17 cellular contexts compared by ENCODE assay signal in the genomic region with DNA sequence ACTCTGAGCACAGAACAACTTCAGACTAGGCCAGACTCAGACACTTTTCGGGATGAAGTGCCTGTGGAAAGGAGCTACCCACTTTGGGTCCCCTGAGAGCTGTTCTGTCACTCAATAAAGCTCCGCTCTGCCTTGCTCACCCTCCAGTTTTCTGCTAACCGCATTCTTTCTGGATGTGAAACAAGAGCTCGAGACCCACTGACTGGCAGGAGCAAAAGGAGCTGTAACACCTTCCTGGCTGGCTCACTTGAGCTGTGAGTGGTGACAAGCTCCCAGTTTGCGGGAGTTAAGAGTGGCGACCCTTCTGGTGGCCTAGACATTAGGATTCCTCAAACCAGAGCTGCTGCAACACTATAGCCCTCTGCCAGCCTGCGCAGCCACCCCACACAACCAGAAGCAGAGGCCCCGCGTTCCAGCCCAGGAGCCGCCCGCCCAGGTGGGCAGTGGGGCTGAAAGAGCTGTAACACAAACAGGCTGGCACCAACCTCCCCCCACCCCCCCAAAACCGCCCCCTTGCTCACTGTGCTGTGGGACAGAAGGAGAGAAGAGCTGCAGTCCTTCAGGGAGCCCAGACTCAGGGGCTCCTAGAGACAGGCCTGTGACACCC.
DNase-seq lines count a peak whose midpoint lies in the region; ATAC-seq, FAIRE-seq and TF ChIP-seq lines count a peak whose summit lies in the region.
"Had no signal": no experiment of that assay in that cellular context is flagged by ENCODE, and none has a peak within 500 bp of the region (broad histone marks: within the 10 kb centered on the region; RNA-seq: fewer than 3 reads in every experiment).

No MANE protein-coding gene starts in this region.

- H3K27me3 Mint-ChIP-seq in glutamatergic neuron (ENCODE audit: unreplicated experiment): no peaks in the 10 kb centered on the region
- H3K27me3 Mint-ChIP-seq: CD4-positive, alpha-beta memory T cell had no signal

- no peaks in the 10 kb centered on the region for H3K4me1 Mint-ChIP-seq in glutamatergic neuron (ENCODE audit: low read depth, unreplicated experiment)
- H3K4me1 Mint-ChIP-seq: CD4-positive, alpha-beta memory T cell had no signal

- no peak for TF ChIP-seq POLR2A in stomach (IDR thresholded peaks at IDR 0.05)

- TF ChIP-seq EP300 in stomach (IDR thresholded peaks at IDR 0.05): no peak

- H3K4me3 ChIP-seq in SJCRH30 (no peak overlapping the region), kidney (ENCODE audit: low read length in 2 of 2) (no peak overlapping the region), aorta (ENCODE audit: low read length in 2 of 2) (no peak overlapping the region), stomach (no peak overlapping the region)
- H3K4me3 ChIP-seq: A549 had no signal

- intact Hi-C loops in kidney (cut with DNase I) (no loop called here), posterior vena cava (cut with DNase I) (no loop called here), aorta (cut with DNase I) (no loop called here), stomach (cut with DNase I; ENCODE audit: low total_unique reads) (no loop called here)

- WGBS in aorta, 2 donors: 71 to 82% methylated on average over 12 of the region's 12 CpGs
- 85 to 90% (median 89%) methylated on average over 10 to 12 of the region's 12 CpGs for WGBS in stomach, 5 donors

- no peak for FAIRE-seq in kidney (lab: Jason Lieb, UNC)
- FAIRE-seq: A549, GM19239, H1 had no signal

- peaks cover 2% of the 10 kb centered on the region for H3K9me3 Mint-ChIP-seq in glutamatergic neuron (ENCODE audit: unreplicated experiment)

- DNase-seq in SJCRH30 (peak; percentile 58 to 72), kidney (peak; percentile 43), posterior vena cava (ENCODE audit: low spot score) (peak; percentile 56), aorta (peak in 1 of 2 donors; percentile 4), stomach (no peak), glutamatergic neuron (no peak)
- DNase-seq: BE2C; CD4-positive, alpha-beta memory T cell; DMS79 treated with DMSO at 0.1 percent for 48 hours; GDM1; HCEC 1CT; HFFc6 had no signal

- ATAC-seq in aorta (ENCODE audit: low FRiP score) (peak; percentile 38), GM21423 (IDR thresholded peaks at IDR 0.05; ENCODE audit: unreplicated experiment) (no peak)
- ATAC-seq: A549 had no signal

- no peak overlapping the region for H3K4me3 Mint-ChIP-seq in glutamatergic neuron (ENCODE audit: unreplicated experiment)
- H3K4me3 Mint-ChIP-seq: CD4-positive, alpha-beta memory T cell; HFFc6 had no signal

- H3K27ac ChIP-seq in SJCRH30 (peak overlapping the region; percentile 27), kidney (ENCODE audit: low read depth in 2 of 2, low read length in 2 of 2) (no peak overlapping the region), aorta (ENCODE audit: low read depth in 1 of 2, low read length in 2 of 2) (no peak overlapping the region), stomach (no peak overlapping the region)
- H3K27ac ChIP-seq: A549, C4-2B had no signal

- H3K4me1 ChIP-seq in SJCRH30: no peaks in the 10 kb centered on the region
- H3K4me1 ChIP-seq in kidney (ENCODE audit: control insufficient read depth in 1 of 2, insufficient read depth in 1 of 2, low read depth in 1 of 2, low read length in 2 of 2): no peaks in the 10 kb centered on the region
- H3K4me1 ChIP-seq in aorta (ENCODE audit: control insufficient read depth in 1 of 2, insufficient read depth in 2 of 2, low read length in 2 of 2): no peaks in the 10 kb centered on the region
- H3K4me1 ChIP-seq in stomach: no peaks in the 10 kb centered on the region
- H3K4me1 ChIP-seq: A549, BE2C had no signal

- H3K27ac Mint-ChIP-seq in glutamatergic neuron (ENCODE audit: unreplicated experiment): no peak overlapping the region
- H3K27ac Mint-ChIP-seq: CD4-positive, alpha-beta memory T cell; HFFc6 had no signal

- no peak for TF ChIP-seq CTCF in kidney (IDR thresholded peaks at IDR 0.05; ENCODE audit: borderline replicate concordance, extremely low read depth, insufficient read depth)
- TF ChIP-seq CTCF in stomach (IDR thresholded peaks at IDR 0.05): no peak
- no peak for TF ChIP-seq CTCF in glutamatergic neuron (IDR thresholded peaks at IDR 0.05; ENCODE audit: partially characterized antibody, unreplicated experiment)

- H3K9me3 ChIP-seq in SJCRH30 (replicated peaks) (no peaks in the 10 kb centered on the region), kidney (ENCODE audit: control insufficient read depth in 1 of 2, low read length in 2 of 2) (no peaks in the 10 kb centered on the region), aorta (ENCODE audit: control insufficient read depth, low read length) (no peaks in the 10 kb centered on the region), stomach (peaks cover 0 to 43% (median 15%) of the 10 kb centered on the region in 4 donors)
- H3K9me3 ChIP-seq: A549, BE2C had no signal

- no peaks in the 10 kb centered on the region for H3K36me3 Mint-ChIP-seq in glutamatergic neuron (ENCODE audit: unreplicated experiment)
- H3K36me3 Mint-ChIP-seq: CD4-positive, alpha-beta memory T cell had no signal

- H3K36me3 ChIP-seq in SJCRH30 (no peaks in the 10 kb centered on the region), kidney (ENCODE audit: control insufficient read depth in 1 of 2, insufficient read depth in 2 of 2, low read length in 2 of 2) (no peaks in the 10 kb centered on the region), aorta (ENCODE audit: control insufficient read depth in 1 of 2, insufficient read depth in 2 of 2, low read length in 1 of 2) (no peaks in the 10 kb centered on the region), stomach (no peaks in the 10 kb centered on the region)
- H3K36me3 ChIP-seq: BE2C had no signal

- no peak overlapping the region for H3K9ac ChIP-seq in kidney (ENCODE audit: low read length in 2 of 2)

- H3K27me3 ChIP-seq in SJCRH30: no peaks in the 10 kb centered on the region
- no peaks in the 10 kb centered on the region for H3K27me3 ChIP-seq in aorta (ENCODE audit: control insufficient read depth in 1 of 2, insufficient read depth in 2 of 2, low read length in 1 of 2)
- no peaks in the 10 kb centered on the region for H3K27me3 ChIP-seq in stomach
- H3K27me3 ChIP-seq: BE2C had no signal

Comparison
In these comparisons a context has a peak if more than half of its experiments do, and no peak if none do; other contexts are left out.
1. DNase-seq: peak in SJCRH30 (2 of 2), kidney (single experiment) and posterior vena cava (single experiment); none in stomach (single experiment) and glutamatergic neuron (single experiment).